ENCODE assay signal across 1 cellular context in the genomic region with DNA sequence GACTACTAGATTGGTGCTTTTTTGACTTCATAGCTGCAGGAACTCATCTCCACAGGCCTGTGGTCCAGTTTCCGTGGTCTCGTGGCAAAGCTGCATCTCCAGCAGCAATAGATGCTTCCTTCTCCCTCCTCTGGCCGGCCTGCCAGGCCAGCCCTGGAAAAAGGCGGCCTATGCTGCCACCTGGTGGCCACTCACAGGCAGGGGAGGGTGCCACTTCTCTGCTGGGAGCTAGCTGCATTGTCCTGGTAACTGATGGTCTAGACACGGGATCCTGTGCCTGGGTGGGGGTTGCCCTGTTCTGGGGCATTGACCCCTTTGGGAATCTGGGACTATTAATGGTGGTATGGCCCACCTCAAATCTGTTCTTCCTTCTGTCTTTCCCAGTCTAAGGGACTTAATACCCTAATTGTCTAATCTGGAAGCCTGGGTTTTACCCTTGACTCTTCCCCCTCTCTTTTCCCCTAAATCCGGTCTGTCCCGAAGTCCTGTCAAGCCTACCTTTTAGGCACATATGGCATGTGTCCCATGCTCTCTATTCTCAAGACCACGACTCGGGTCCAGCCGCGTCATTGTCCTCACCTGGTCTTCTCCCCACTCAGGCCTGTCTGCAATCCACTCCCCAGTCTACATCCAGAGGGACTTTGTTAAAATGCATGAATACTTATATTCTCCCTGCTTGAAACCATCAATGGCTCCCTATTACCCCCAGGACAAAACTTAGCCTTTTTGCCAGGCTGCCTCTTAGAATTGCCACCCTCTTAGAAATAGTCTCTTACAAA.
TF ChIP-seq lines count a peak whose summit lies in the region.

No MANE protein-coding gene starts in this region.

TF ChIP-seq in K562, 482 proteins besides CTCF, POLR2A, EP300 and RAD21 (continued from another document and continues in another):
- TF ChIP-seq, protein P1, sequence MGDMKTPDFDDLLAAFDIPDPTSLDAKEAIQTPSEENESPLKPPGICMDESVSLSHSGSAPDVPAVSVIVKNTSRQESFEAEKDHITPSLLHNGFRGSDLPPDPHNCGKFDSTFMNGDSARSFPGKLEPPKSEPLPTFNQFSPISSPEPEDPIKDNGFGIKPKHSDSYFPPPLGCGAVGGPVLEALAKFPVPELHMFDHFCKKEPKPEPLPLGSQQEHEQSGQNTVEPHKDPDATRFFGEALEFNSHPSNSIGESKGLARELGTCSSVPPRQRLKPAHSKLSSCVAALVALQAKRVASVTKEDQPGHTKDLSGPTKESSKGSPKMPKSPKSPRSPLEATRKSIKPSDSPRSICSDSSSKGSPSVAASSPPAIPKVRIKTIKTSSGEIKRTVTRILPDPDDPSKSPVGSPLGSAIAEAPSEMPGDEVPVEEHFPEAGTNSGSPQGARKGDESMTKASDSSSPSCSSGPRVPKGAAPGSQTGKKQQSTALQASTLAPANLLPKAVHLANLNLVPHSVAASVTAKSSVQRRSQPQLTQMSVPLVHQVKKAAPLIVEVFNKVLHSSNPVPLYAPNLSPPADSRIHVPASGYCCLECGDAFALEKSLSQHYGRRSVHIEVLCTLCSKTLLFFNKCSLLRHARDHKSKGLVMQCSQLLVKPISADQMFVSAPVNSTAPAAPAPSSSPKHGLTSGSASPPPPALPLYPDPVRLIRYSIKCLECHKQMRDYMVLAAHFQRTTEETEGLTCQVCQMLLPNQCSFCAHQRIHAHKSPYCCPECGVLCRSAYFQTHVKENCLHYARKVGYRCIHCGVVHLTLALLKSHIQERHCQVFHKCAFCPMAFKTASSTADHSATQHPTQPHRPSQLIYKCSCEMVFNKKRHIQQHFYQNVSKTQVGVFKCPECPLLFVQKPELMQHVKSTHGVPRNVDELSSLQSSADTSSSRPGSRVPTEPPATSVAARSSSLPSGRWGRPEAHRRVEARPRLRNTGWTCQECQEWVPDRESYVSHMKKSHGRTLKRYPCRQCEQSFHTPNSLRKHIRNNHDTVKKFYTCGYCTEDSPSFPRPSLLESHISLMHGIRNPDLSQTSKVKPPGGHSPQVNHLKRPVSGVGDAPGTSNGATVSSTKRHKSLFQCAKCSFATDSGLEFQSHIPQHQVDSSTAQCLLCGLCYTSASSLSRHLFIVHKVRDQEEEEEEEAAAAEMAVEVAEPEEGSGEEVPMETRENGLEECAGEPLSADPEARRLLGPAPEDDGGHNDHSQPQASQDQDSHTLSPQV (IDR thresholded peaks at IDR 0.05) = no peak
- TF ChIP-seq TCF7 (IDR thresholded peaks at IDR 0.05; ENCODE audit: borderline replicate concordance) = 0 out of 2 replicates have a peak, but pooled peaks have one; percentile 39
- no peak for TF ChIP-seq POLR3A (IDR thresholded peaks at IDR 0.05; ENCODE audit: borderline replicate concordance, extremely low read depth, insufficient read depth, insufficient read length)
- TF ChIP-seq, protein P2, sequence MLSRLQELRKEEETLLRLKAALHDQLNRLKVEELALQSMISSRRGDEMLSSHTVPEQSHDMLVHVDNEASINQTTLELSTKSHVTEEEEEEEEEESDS (CRISPR knock-in tag; IDR thresholded peaks at IDR 0.05) = no peak
- TF ChIP-seq, protein P3, sequence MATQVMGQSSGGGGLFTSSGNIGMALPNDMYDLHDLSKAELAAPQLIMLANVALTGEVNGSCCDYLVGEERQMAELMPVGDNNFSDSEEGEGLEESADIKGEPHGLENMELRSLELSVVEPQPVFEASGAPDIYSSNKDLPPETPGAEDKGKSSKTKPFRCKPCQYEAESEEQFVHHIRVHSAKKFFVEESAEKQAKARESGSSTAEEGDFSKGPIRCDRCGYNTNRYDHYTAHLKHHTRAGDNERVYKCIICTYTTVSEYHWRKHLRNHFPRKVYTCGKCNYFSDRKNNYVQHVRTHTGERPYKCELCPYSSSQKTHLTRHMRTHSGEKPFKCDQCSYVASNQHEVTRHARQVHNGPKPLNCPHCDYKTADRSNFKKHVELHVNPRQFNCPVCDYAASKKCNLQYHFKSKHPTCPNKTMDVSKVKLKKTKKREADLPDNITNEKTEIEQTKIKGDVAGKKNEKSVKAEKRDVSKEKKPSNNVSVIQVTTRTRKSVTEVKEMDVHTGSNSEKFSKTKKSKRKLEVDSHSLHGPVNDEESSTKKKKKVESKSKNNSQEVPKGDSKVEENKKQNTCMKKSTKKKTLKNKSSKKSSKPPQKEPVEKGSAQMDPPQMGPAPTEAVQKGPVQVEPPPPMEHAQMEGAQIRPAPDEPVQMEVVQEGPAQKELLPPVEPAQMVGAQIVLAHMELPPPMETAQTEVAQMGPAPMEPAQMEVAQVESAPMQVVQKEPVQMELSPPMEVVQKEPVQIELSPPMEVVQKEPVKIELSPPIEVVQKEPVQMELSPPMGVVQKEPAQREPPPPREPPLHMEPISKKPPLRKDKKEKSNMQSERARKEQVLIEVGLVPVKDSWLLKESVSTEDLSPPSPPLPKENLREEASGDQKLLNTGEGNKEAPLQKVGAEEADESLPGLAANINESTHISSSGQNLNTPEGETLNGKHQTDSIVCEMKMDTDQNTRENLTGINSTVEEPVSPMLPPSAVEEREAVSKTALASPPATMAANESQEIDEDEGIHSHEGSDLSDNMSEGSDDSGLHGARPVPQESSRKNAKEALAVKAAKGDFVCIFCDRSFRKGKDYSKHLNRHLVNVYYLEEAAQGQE (CRISPR knock-in tag; IDR thresholded peaks at IDR 0.05; ENCODE audit: low read depth) = no peak
- no peak for TF ChIP-seq THAP12 (CRISPR knock-in tag; IDR thresholded peaks at IDR 0.05)
- TF ChIP-seq PML (IDR thresholded peaks at IDR 0.05; ENCODE audit: low read length) = no peak
- TF ChIP-seq SP2 (IDR thresholded peaks at IDR 0.05; ENCODE audit: extremely low read depth, low read depth, low read length, poor library complexity, severe bottlenecking) = no peak
- TF ChIP-seq ZNF324 (CRISPR knock-in tag; IDR thresholded peaks at IDR 0.05) = no peak
- no peak; a peak in 1 of 4 replicates for TF ChIP-seq MLLT1 (IDR thresholded peaks at IDR 0.05)
- TF ChIP-seq DIDO1 (tag; IDR thresholded peaks at IDR 0.05; ENCODE audit: low read depth) = no peak
- no peak for TF ChIP-seq U2AF2 (optimal IDR thresholded peaks at IDR 0.05; ENCODE audit: low read depth, low read length)
- no peak for TF ChIP-seq CHD4 (IDR thresholded peaks at IDR 0.05; ENCODE audit: insufficient read depth, insufficient replicate concordance, low read depth, low read length, poor library complexity, severe bottlenecking)
- no peak for TF ChIP-seq PHF20 (IDR thresholded peaks at IDR 0.05; ENCODE audit: partially characterized antibody)
- TF ChIP-seq MAZ (CRISPR knock-in tag; conservative IDR thresholded peaks at IDR 0.05 in 1 of 2, IDR thresholded peaks at IDR 0.05 in 1 of 2) = peak; percentile 43 to 65; a peak in 3 of 4 replicates
- TF ChIP-seq PTRF (tag; IDR thresholded peaks at IDR 0.05) = no peak
- no peak for TF ChIP-seq ZBTB1 (CRISPR knock-in tag; IDR thresholded peaks at IDR 0.05; ENCODE audit: borderline replicate concordance, low read depth)
- TF ChIP-seq RCOR1 (IDR thresholded peaks at IDR 0.05; ENCODE audit: borderline replicate concordance in 1 of 2, low read depth in 2 of 2, low read length in 2 of 2) = peak in 1 of 2 experiments; percentile 59; a peak in 2 of 4 replicates
- TF ChIP-seq AFF4 (CRISPR knock-in tag; IDR thresholded peaks at IDR 0.05) = no peak
- no peak for TF ChIP-seq UBTF (IDR thresholded peaks at IDR 0.05; ENCODE audit: borderline replicate concordance in 1 of 2, low read depth in 2 of 2, low read length in 2 of 2)
- TF ChIP-seq ZBED1 (IDR thresholded peaks at IDR 0.05) = no peak
- no peak for TF ChIP-seq MAFF (IDR thresholded peaks at IDR 0.05; ENCODE audit: low read length)
- no peak for TF ChIP-seq PHF21A (IDR thresholded peaks at IDR 0.05; ENCODE audit: borderline replicate concordance, low read depth)
- TF ChIP-seq BRD4 (IDR thresholded peaks at IDR 0.05) = no peak
- no peak for TF ChIP-seq ZNF41 (CRISPR knock-in tag; conservative IDR thresholded peaks at IDR 0.05)
- no peak for TF ChIP-seq IRF2 (CRISPR knock-in tag; IDR thresholded peaks at IDR 0.05)
- TF ChIP-seq, protein P4, sequence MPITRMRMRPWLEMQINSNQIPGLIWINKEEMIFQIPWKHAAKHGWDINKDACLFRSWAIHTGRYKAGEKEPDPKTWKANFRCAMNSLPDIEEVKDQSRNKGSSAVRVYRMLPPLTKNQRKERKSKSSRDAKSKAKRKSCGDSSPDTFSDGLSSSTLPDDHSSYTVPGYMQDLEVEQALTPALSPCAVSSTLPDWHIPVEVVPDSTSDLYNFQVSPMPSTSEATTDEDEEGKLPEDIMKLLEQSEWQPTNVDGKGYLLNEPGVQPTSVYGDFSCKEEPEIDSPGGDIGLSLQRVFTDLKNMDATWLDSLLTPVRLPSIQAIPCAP (CRISPR knock-in tag; IDR thresholded peaks at IDR 0.05; ENCODE audit: borderline replicate concordance) = no peak
- TF ChIP-seq ZNF583 (CRISPR knock-in tag; IDR thresholded peaks at IDR 0.05) = no peak
- TF ChIP-seq XRCC4 (IDR thresholded peaks at IDR 0.05; ENCODE audit: extremely low read depth, insufficient read depth, insufficient read length) = no peak
- TF ChIP-seq ZNF121 (CRISPR knock-in tag; conservative IDR thresholded peaks at IDR 0.05) = peak; percentile 85
